24 cellular contexts compared by ENCODE assay signal in the genomic region with DNA sequence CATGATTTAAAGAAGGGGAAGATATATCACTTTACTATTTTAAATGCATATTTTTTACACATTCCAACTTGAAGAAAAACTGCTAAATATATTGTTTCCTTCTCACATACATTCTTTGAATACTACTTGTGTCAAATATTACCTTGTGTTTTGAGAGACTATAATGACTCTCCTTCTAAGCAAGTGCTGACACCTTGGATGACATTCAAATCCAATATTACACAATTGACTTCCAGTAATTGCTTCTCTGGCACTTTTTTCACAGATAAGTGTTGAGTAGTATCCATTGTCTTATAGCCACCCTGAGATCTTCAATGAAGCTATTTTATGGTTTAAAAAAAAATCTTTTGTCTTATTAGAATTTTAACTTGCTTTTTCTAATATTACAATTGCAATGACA.
DNase-seq lines count a peak whose midpoint lies in the region; ATAC-seq and TF ChIP-seq lines count a peak whose summit lies in the region.
"Had no signal": no experiment of that assay in that cellular context is flagged by ENCODE, and none has a peak within 500 bp of the region (broad histone marks: within the 10 kb centered on the region; RNA-seq: fewer than 3 reads in every experiment).

No MANE protein-coding gene starts in this region.

- CTCF ChIA-PET in activated naive CD4-positive, alpha-beta T cell treated with anti-CD3 and anti-CD28 coated beads for 36 hours (lab: Charles Lee) = no interaction called here
- CTCF ChIA-PET in CD8-positive, alpha-beta memory T cell (lab: Charles Lee) = interaction anchor here (1.0 to 2.7 kb wide), 5 partner anchors 14 to 312 kb away, joined by 3 to 8 read pairs (median 5); no protein-coding TSS in a partner anchor
- CTCF ChIA-PET in activated CD4-positive, alpha-beta memory T cell treated with anti-CD3 and anti-CD28 coated beads for 36 hours (lab: Charles Lee) = interaction anchor here (1.2 to 1.3 kb wide), 2 partner anchors 11 to 60 kb away, joined by 3 to 4 read pairs; no protein-coding TSS in a partner anchor

- ATAC-seq in central memory CD8-positive, alpha-beta T cell (replicated peaks; ENCODE audit: extremely low read depth, poor library complexity, severe bottlenecking) = no peak
- no peak for ATAC-seq in naive thymus-derived CD8-positive, alpha-beta T cell
- no peak for ATAC-seq in GM19324 (IDR thresholded peaks at IDR 0.05; ENCODE audit: low FRiP score, unreplicated experiment)
- ATAC-seq: A549 had no signal

- no peaks in the 10 kb centered on the region for H3K27me3 Mint-ChIP-seq in activated naive CD4-positive, alpha-beta T cell treated with anti-CD3 and anti-CD28 coated beads, Interleukin-2, amount 50 U/mL, for 24 hours
- no peaks in the 10 kb centered on the region for H3K27me3 Mint-ChIP-seq in activated naive CD4-positive, alpha-beta T cell treated with anti-CD3 and anti-CD28 coated beads for 36 hours (ENCODE audit: low read depth)
- no peaks in the 10 kb centered on the region for H3K27me3 Mint-ChIP-seq in CD8-positive, alpha-beta memory T cell
- no peaks in the 10 kb centered on the region for H3K27me3 Mint-ChIP-seq in central memory CD8-positive, alpha-beta T cell
- H3K27me3 Mint-ChIP-seq in naive thymus-derived CD8-positive, alpha-beta T cell = no peaks in the 10 kb centered on the region
- no peaks in the 10 kb centered on the region for H3K27me3 Mint-ChIP-seq in activated CD4-positive, alpha-beta memory T cell treated with anti-CD3 and anti-CD28 coated beads for 36 hours

- no peaks in the 10 kb centered on the region for H3K36me3 Mint-ChIP-seq in activated naive CD4-positive, alpha-beta T cell treated with anti-CD3 and anti-CD28 coated beads, Interleukin-2, amount 50 U/mL, for 24 hours
- H3K36me3 Mint-ChIP-seq in activated naive CD4-positive, alpha-beta T cell treated with anti-CD3 and anti-CD28 coated beads for 36 hours (ENCODE audit: low read depth) = no peaks in the 10 kb centered on the region
- no peaks in the 10 kb centered on the region for H3K36me3 Mint-ChIP-seq in CD8-positive, alpha-beta memory T cell
- peaks cover 4% of the 10 kb centered on the region for H3K36me3 Mint-ChIP-seq in central memory CD8-positive, alpha-beta T cell (ENCODE audit: insufficient read depth)
- H3K36me3 Mint-ChIP-seq in naive thymus-derived CD8-positive, alpha-beta T cell = no peaks in the 10 kb centered on the region
- H3K36me3 Mint-ChIP-seq in activated CD4-positive, alpha-beta memory T cell treated with anti-CD3 and anti-CD28 coated beads for 36 hours = peaks cover 3% of the 10 kb centered on the region
- H3K36me3 Mint-ChIP-seq: IgD-negative memory B cell had no signal

- no peak for TF ChIP-seq POLR2A in sigmoid colon (IDR thresholded peaks at IDR 0.05)

- no peak for TF ChIP-seq EP300 in sigmoid colon (IDR thresholded peaks at IDR 0.05)

- H3K27ac ChIP-seq in CD8-positive, alpha-beta memory T cell (ENCODE audit: low read depth, low read length) = no peak overlapping the region
- H3K27ac ChIP-seq in sigmoid colon = no peak overlapping the region
- H3K27ac ChIP-seq: A549, GM23248, HL-60 had no signal

- H3K36me3 ChIP-seq in CD8-positive, alpha-beta memory T cell (ENCODE audit: insufficient read depth, low read length) = no peaks in the 10 kb centered on the region
- H3K36me3 ChIP-seq in sigmoid colon = no peaks in the 10 kb centered on the region
- H3K36me3 ChIP-seq: HAP-1 had no signal

- DNase-seq in activated naive CD4-positive, alpha-beta T cell treated with anti-CD3 and anti-CD28 coated beads for 36 hours = no peak
- no peak for DNase-seq in CD8-positive, alpha-beta memory T cell
- DNase-seq in central memory CD8-positive, alpha-beta T cell (ENCODE audit: low spot score in 2 of 2) = no peak
- DNase-seq in naive thymus-derived CD8-positive, alpha-beta T cell = no peak
- no peak for DNase-seq in activated CD4-positive, alpha-beta memory T cell treated with anti-CD3 and anti-CD28 coated beads for 36 hours
- DNase-seq in sigmoid colon = no peak
- DNase-seq: DND-41, GM23248, Kasumi-1, MV-4-11, NCI-H1417, NCI-H187, NCI-H2107, NCI-H2227 treated with DMSO at 0.1 percent for 48 hours, NCI-H510A treated with DMSO at 0.1 percent for 48 hours, NCI-H774, OCI-M1, Right ventricle myocardium superior had no signal

- no peak overlapping the region for H3K4me3 Mint-ChIP-seq in activated naive CD4-positive, alpha-beta T cell treated with anti-CD3 and anti-CD28 coated beads, Interleukin-2, amount 50 U/mL, for 24 hours
- no peak overlapping the region for H3K4me3 Mint-ChIP-seq in activated naive CD4-positive, alpha-beta T cell treated with anti-CD3 and anti-CD28 coated beads for 36 hours
- H3K4me3 Mint-ChIP-seq in CD8-positive, alpha-beta memory T cell = no peak overlapping the region
- no peak overlapping the region for H3K4me3 Mint-ChIP-seq in central memory CD8-positive, alpha-beta T cell
- peak overlapping the region in 2 of 10 donors; percentile 12 to 55 for H3K4me3 Mint-ChIP-seq in naive thymus-derived CD8-positive, alpha-beta T cell
- no peak overlapping the region for H3K4me3 Mint-ChIP-seq in activated CD4-positive, alpha-beta memory T cell treated with anti-CD3 and anti-CD28 coated beads for 36 hours
- H3K4me3 Mint-ChIP-seq: IgD-negative memory B cell had no signal

- intact Hi-C loops in activated naive CD4-positive, alpha-beta T cell treated with anti-CD3 and anti-CD28 coated beads for 36 hours (cut with micrococcal nuclease) = loop anchor here (1.0 to 2.0 kb wide), 3 partner anchors 14 to 269 kb away; a partner anchor contains a TSS
- intact Hi-C loops in activated CD4-positive, alpha-beta memory T cell treated with anti-CD3 and anti-CD28 coated beads for 36 hours (cut with micrococcal nuclease) = loop anchor here (1.0 to 5.0 kb wide), 5 partner anchors 14 to 293 kb away; a partner anchor contains a TSS
- intact Hi-C loops in sigmoid colon (cut with DNase I) = no loop called here

- H3K9me3 ChIP-seq in CD8-positive, alpha-beta memory T cell (ENCODE audit: low read length) = no peaks in the 10 kb centered on the region
- H3K9me3 ChIP-seq in sigmoid colon = no peaks in the 10 kb centered on the region
- H3K9me3 ChIP-seq: A549, HAP-1 had no signal

- TF ChIP-seq CTCF in sigmoid colon (IDR thresholded peaks at IDR 0.05) = no peak

- H3K27me3 ChIP-seq in CD8-positive, alpha-beta memory T cell (ENCODE audit: insufficient read depth, low read length, poor library complexity, severe bottlenecking) = no peaks in the 10 kb centered on the region
- H3K27me3 ChIP-seq in sigmoid colon = no peaks in the 10 kb centered on the region

- POLR2A ChIA-PET in CD8-positive, alpha-beta memory T cell (lab: Charles Lee) = interaction anchor here (1.2 to 3.0 kb wide), 3 partner anchors 14 to 60 kb away, joined by 4 to 40 read pairs (median 15); no protein-coding TSS in a partner anchor
- POLR2A ChIA-PET in naive thymus-derived CD8-positive, alpha-beta T cell (lab: Charles Lee) = no interaction called here
- POLR2A ChIA-PET in activated CD4-positive, alpha-beta memory T cell treated with anti-CD3 and anti-CD28 coated beads for 36 hours (lab: Charles Lee) = interaction anchor here (1.2 to 2.7 kb wide), 2 partner anchors 13 to 60 kb away, joined by 4 to 11 read pairs; no protein-coding TSS in a partner anchor

- no peak overlapping the region for H3K4me3 ChIP-seq in CD8-positive, alpha-beta memory T cell (ENCODE audit: low read length)
- H3K4me3 ChIP-seq in sigmoid colon = no peak overlapping the region
- H3K4me3 ChIP-seq: A549, GM23248, HAP-1 had no signal

- H3K4me1 ChIP-seq in CD8-positive, alpha-beta memory T cell (ENCODE audit: insufficient read depth, low read length) = peaks cover 36% of the 10 kb centered on the region
- H3K4me1 ChIP-seq in sigmoid colon = no peaks in the 10 kb centered on the region
- H3K4me1 ChIP-seq: A549, HAP-1 had no signal

- H3K27ac Mint-ChIP-seq in activated naive CD4-positive, alpha-beta T cell treated with anti-CD3 and anti-CD28 coated beads, Interleukin-2, amount 50 U/mL, for 24 hours = peak overlapping the region; percentile 97
- H3K27ac Mint-ChIP-seq in activated naive CD4-positive, alpha-beta T cell treated with anti-CD3 and anti-CD28 coated beads for 36 hours = no peak overlapping the region
- peak overlapping the region; percentile 4 to 95 (median 84) for H3K27ac Mint-ChIP-seq in CD8-positive, alpha-beta memory T cell
- H3K27ac Mint-ChIP-seq in central memory CD8-positive, alpha-beta T cell (ENCODE audit: low read depth) = peak overlapping the region; percentile 95
- H3K27ac Mint-ChIP-seq in naive thymus-derived CD8-positive, alpha-beta T cell = peak overlapping the region in 9 of 10 donors; percentile 18 to 96 (median 82)
- no peak overlapping the region for H3K27ac Mint-ChIP-seq in activated CD4-positive, alpha-beta memory T cell treated with anti-CD3 and anti-CD28 coated beads for 36 hours

- H3K9me3 Mint-ChIP-seq in activated naive CD4-positive, alpha-beta T cell treated with anti-CD3 and anti-CD28 coated beads, Interleukin-2, amount 50 U/mL, for 24 hours = peaks cover 9% of the 10 kb centered on the region
- H3K9me3 Mint-ChIP-seq in activated naive CD4-positive, alpha-beta T cell treated with anti-CD3 and anti-CD28 coated beads for 36 hours = peaks cover 25% of the 10 kb centered on the region
- peaks cover 0 to 8% (median 2%) of the 10 kb centered on the region in 5 donors for H3K9me3 Mint-ChIP-seq in CD8-positive, alpha-beta memory T cell
- H3K9me3 Mint-ChIP-seq in central memory CD8-positive, alpha-beta T cell = no peaks in the 10 kb centered on the region
- H3K9me3 Mint-ChIP-seq in naive thymus-derived CD8-positive, alpha-beta T cell = peaks cover 0 to 15% (median 5%) of the 10 kb centered on the region in 9 donors
- H3K9me3 Mint-ChIP-seq in activated CD4-positive, alpha-beta memory T cell treated with anti-CD3 and anti-CD28 coated beads for 36 hours = peaks cover 22% of the 10 kb centered on the region

- H3K4me1 Mint-ChIP-seq in activated naive CD4-positive, alpha-beta T cell treated with anti-CD3 and anti-CD28 coated beads, Interleukin-2, amount 50 U/mL, for 24 hours = peaks cover 46% of the 10 kb centered on the region
- peaks cover 39% of the 10 kb centered on the region for H3K4me1 Mint-ChIP-seq in activated naive CD4-positive, alpha-beta T cell treated with anti-CD3 and anti-CD28 coated beads for 36 hours (ENCODE audit: low read depth)
- H3K4me1 Mint-ChIP-seq in CD8-positive, alpha-beta memory T cell = peaks cover 37 to 51% (median 51%) of the 10 kb centered on the region in 3 donors
- H3K4me1 Mint-ChIP-seq in central memory CD8-positive, alpha-beta T cell = peaks cover 36% of the 10 kb centered on the region
- H3K4me1 Mint-ChIP-seq in naive thymus-derived CD8-positive, alpha-beta T cell = peaks cover 11 to 38% (median 29%) of the 10 kb centered on the region in 4 donors
- H3K4me1 Mint-ChIP-seq in activated CD4-positive, alpha-beta memory T cell treated with anti-CD3 and anti-CD28 coated beads for 36 hours (ENCODE audit: low read depth) = peaks cover 43% of the 10 kb centered on the region

Comparison
In these comparisons a context has a peak if more than half of its experiments do, and no peak if none do; other contexts are left out.
1. H3K27ac Mint-ChIP-seq: peak in activated naive CD4-positive, alpha-beta T cell treated with anti-CD3 and anti-CD28 coated beads, Interleukin-2, amount 50 U/mL, for 24 hours (single experiment), CD8-positive, alpha-beta memory T cell (8 of 8), central memory CD8-positive, alpha-beta T cell (single experiment) and naive thymus-derived CD8-positive, alpha-beta T cell (9 of 10); none in activated naive CD4-positive, alpha-beta T cell treated with anti-CD3 and anti-CD28 coated beads for 36 hours (single experiment) and activated CD4-positive, alpha-beta memory T cell treated with anti-CD3 and anti-CD28 coated beads for 36 hours (single experiment).